ENCODE assay signal across 20 cellular contexts in genomic region chr19:32877323-32877912, GRCh38. TPM values are rescaled to one million over a fixed set of nuclear protein-coding genes. Genes with fewer than 3 reads are reported as not detected.
"Had no signal": no experiment of that assay in that cellular context is flagged by ENCODE, and none has a peak within 500 bp of the region (broad histone marks: within the 10 kb centered on the region; RNA-seq: fewer than 3 reads in every experiment).

No MANE protein-coding gene starts in this region.

- DNase-seq: activated B cell treated with CpG ODN at 0.5 μM for 24 hours; activated CD4-positive, alpha-beta memory T cell treated with anti-CD3 and anti-CD28 coated beads, Interleukin-2, amount 10 ng/mL, durations not matched to agents 7 days and 5 days; activated CD4-positive, alpha-beta T cell treated with anti-CD3 and anti-CD28 coated beads for 4 hours; activated naive CD4-positive, alpha-beta T cell treated with anti-CD3 and anti-CD28 coated beads, Interleukin-2, amount 50 U/mL, for 16 hours; activated T-cell treated with anti-CD3 and anti-CD28 coated beads, Interleukin-2, amount 50 U/mL, for 24 hours; effector memory CD8-positive, alpha-beta T cell; midbrain; nephron progenitor cell; occipital lobe; right cardiac atrium; stimulated activated CD4-positive, alpha-beta T cell treated with anti-CD3 and anti-CD28 coated beads, Interleukin-15, amount 100 ng/mL, for 24 hours; stimulated activated CD4-positive, alpha-beta T cell treated with anti-CD3 and anti-CD28 coated beads, Interleukin-2, amount 100 ng/mL, for 48 hours; T-cell had no signal

- H3K27ac ChIP-seq: ascending aorta, epithelial cell of prostate, psoas muscle, skin epidermis, suprapubic skin had no signal

- H3K4me3 ChIP-seq: ascending aorta, lung, psoas muscle, skin epidermis, suprapubic skin had no signal

- H3K9me3 ChIP-seq: ascending aorta, psoas muscle, suprapubic skin had no signal

- H3K4me1 ChIP-seq: ascending aorta, psoas muscle, suprapubic skin had no signal

- H3K27me3 ChIP-seq: ascending aorta, suprapubic skin had no signal

RNA-seq across cellular contexts. Expression of gene SLC7A9, which starts 7.9 kb away (rescaled TPM):
- total RNA-seq: ascending aorta, glomerular endothelial cell had no signal
